Comparison of ENCODE assay signal across 8 cellular contexts in genomic region chr12:62724947-62725447, GRCh38.
DNase-seq lines count a peak whose midpoint lies in the region; ATAC-seq and TF ChIP-seq lines count a peak whose summit lies in the region.

No MANE protein-coding gene starts in this region.

- H3K27me3 Mint-ChIP-seq in Calu3 (ENCODE audit: unreplicated experiment) (no peaks in the 10 kb centered on the region), neural progenitor cell (ENCODE audit: insufficient read depth, low read depth) (peaks cover 10% of the 10 kb centered on the region), glutamatergic neuron (ENCODE audit: unreplicated experiment) (peaks cover 7% of the 10 kb centered on the region)

- no peaks in the 10 kb centered on the region for H4K20me1 ChIP-seq in neural progenitor cell (ENCODE audit: low read depth)

- no peaks in the 10 kb centered on the region for H3K9me3 Mint-ChIP-seq in Calu3 (ENCODE audit: low read depth, unreplicated experiment)
- no peaks in the 10 kb centered on the region for H3K9me3 Mint-ChIP-seq in neural progenitor cell
- peaks cover 2% of the 10 kb centered on the region for H3K9me3 Mint-ChIP-seq in glutamatergic neuron (ENCODE audit: unreplicated experiment)

- H3K27ac ChIP-seq in neural progenitor cell, result no peak overlapping the region

- ATAC-seq in GM19467 (IDR thresholded peaks at IDR 0.05; ENCODE audit: unreplicated experiment), result no peak
- no peak for ATAC-seq in HG02623 (IDR thresholded peaks at IDR 0.05; ENCODE audit: unreplicated experiment)
- no peak for ATAC-seq in GM18498 (IDR thresholded peaks at IDR 0.05; ENCODE audit: unreplicated experiment)

- H3K36me3 ChIP-seq in neural progenitor cell, result no peaks in the 10 kb centered on the region

- no peaks in the 10 kb centered on the region for H3K79me2 ChIP-seq in neural progenitor cell (ENCODE audit: low read depth)

- peaks cover 68% of the 10 kb centered on the region for H3K4me1 Mint-ChIP-seq in Calu3 (ENCODE audit: low read depth, unreplicated experiment)
- peaks cover 51% of the 10 kb centered on the region for H3K4me1 Mint-ChIP-seq in neural progenitor cell
- peaks cover 23% of the 10 kb centered on the region for H3K4me1 Mint-ChIP-seq in glutamatergic neuron (ENCODE audit: low read depth, unreplicated experiment)

- CTCF ChIA-PET in Calu3 (lab: Charles Lee), result interaction anchor here (0.6 to 1.6 kb wide), 5 partner anchors 16 to 122 kb away, joined by 3 to 5 read pairs (median 3); no protein-coding TSS in a partner anchor

- no peak for TF ChIP-seq CTCF in Calu3 (IDR thresholded peaks at IDR 0.05; ENCODE audit: unreplicated experiment)
- TF ChIP-seq CTCF in epithelial cell of proximal tubule (conservative IDR thresholded peaks at IDR 0.05; ENCODE audit: low read depth, low read length), result no peak
- TF ChIP-seq CTCF in neural progenitor cell (IDR thresholded peaks at IDR 0.05), result no peak
- TF ChIP-seq CTCF in glutamatergic neuron (IDR thresholded peaks at IDR 0.05; ENCODE audit: partially characterized antibody, unreplicated experiment), result no peak

- peaks cover 7% of the 10 kb centered on the region for H3K36me3 Mint-ChIP-seq in Calu3 (ENCODE audit: insufficient read depth, unreplicated experiment)
- peaks cover 6% of the 10 kb centered on the region for H3K36me3 Mint-ChIP-seq in neural progenitor cell
- no peaks in the 10 kb centered on the region for H3K36me3 Mint-ChIP-seq in glutamatergic neuron (ENCODE audit: unreplicated experiment)

- H3K9me3 ChIP-seq in neural progenitor cell (ENCODE audit: low read depth), result no peaks in the 10 kb centered on the region

- H3K4me3 Mint-ChIP-seq in Calu3 (ENCODE audit: low read depth, unreplicated experiment), result peak overlapping the region; percentile 44
- H3K4me3 Mint-ChIP-seq in neural progenitor cell, result peak overlapping the region; percentile 25
- no peak overlapping the region for H3K4me3 Mint-ChIP-seq in glutamatergic neuron (ENCODE audit: unreplicated experiment)

- H3K27me3 ChIP-seq in neural progenitor cell, result no peaks in the 10 kb centered on the region

- no peak overlapping the region for H2AFZ ChIP-seq in neural progenitor cell (replicated peaks)

- intact Hi-C loops in Calu3 (cut with micrococcal nuclease; ENCODE audit: unreplicated experiment), result loop anchor here (2.0 to 5.0 kb wide), 3 partner anchors 64 to 278 kb away; no protein-coding TSS in a partner anchor

- peak overlapping the region; percentile 16 for H3K4me2 ChIP-seq in neural progenitor cell

- no peak overlapping the region for H3K4me3 ChIP-seq in epithelial cell of proximal tubule (ENCODE audit: low read depth, low read length)
- H3K4me3 ChIP-seq in neural progenitor cell, result no peak overlapping the region

- no peaks in the 10 kb centered on the region for H3F3A ChIP-seq in neural progenitor cell (ENCODE audit: low read depth)

- H3K27ac Mint-ChIP-seq in Calu3 (ENCODE audit: unreplicated experiment) (peak overlapping the region; percentile 81), neural progenitor cell (no peak overlapping the region), glutamatergic neuron (ENCODE audit: unreplicated experiment) (no peak overlapping the region)

- no TSS peak for BruUV-seq in Calu3 (replicated peaks; lab: Mats Ljungman, UMichigan)

- DNase-seq in Calu3, result peak; percentile 88
- peak; percentile 100 for DNase-seq in NCI-H226
- DNase-seq in epithelial cell of proximal tubule (ENCODE audit: low read depth), result peak; percentile 99
- DNase-seq in neural progenitor cell (ENCODE audit: low spot score), result peak; percentile 74
- no peak for DNase-seq in glutamatergic neuron

- peaks cover 37% of the 10 kb centered on the region for H3K4me1 ChIP-seq in neural progenitor cell

- H3K9ac ChIP-seq in neural progenitor cell, result no peak overlapping the region
